ENCODE assay signal across 18 cellular contexts in the genomic region with DNA sequence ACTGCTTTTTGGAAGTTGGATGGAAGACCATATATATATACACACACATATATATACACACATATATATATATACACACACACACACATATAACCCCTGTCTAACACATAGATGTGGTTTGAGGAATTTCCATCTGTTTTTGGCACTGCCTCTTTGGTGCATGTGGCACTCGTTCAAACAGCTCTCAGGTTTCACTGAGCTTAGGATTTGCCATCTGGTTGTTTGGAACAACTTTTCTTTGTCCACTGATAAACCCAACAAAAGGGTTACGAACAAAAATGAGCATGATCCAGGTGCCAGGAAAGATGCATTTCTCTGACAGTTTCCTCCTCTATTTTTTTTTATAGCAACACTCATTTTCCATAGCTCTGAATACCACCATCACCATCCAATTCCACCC. TPM values are rescaled to one million over a fixed set of nuclear protein-coding genes. Genes with fewer than 3 reads are reported as not detected.
A peak's percentile ranks its signal among the peaks of the same experiment; 100 is the strongest.
DNase-seq lines count a peak whose midpoint lies in the region; TF ChIP-seq lines count a peak whose summit lies in the region.
"Had no signal": no experiment of that assay in that cellular context is flagged by ENCODE, and none has a peak within 500 bp of the region (broad histone marks: within the 10 kb centered on the region; RNA-seq: fewer than 3 reads in every experiment).

No MANE protein-coding gene starts in this region.

- TF ChIP-seq CTCF in AG04450 (IDR thresholded peaks at IDR 0.05; ENCODE audit: low read depth, low read length) (no peak), VCaP (conservative IDR thresholded peaks at IDR 0.05) (no peak), fibroblast of pulmonary artery (IDR thresholded peaks at IDR 0.05; ENCODE audit: low read length, missing control alignments) (no peak)

- H3K4me3 ChIP-seq in AG04450 (ENCODE audit: low read depth, low read length) (no peak overlapping the region), fibroblast of pulmonary artery (replicated peaks; ENCODE audit: low read depth, low read length) (no peak overlapping the region)
- H3K4me3 ChIP-seq: A549 had no signal

- no peaks in the 10 kb centered on the region for H3K9me3 ChIP-seq in AG04450 (ENCODE audit: control insufficient read depth, insufficient read depth, low read length)
- H3K9me3 ChIP-seq: A549 had no signal

- no peaks in the 10 kb centered on the region for H3K27me3 ChIP-seq in AG04450 (ENCODE audit: control insufficient read depth, insufficient read depth, low read length)

- CTCF ChIA-PET in AG04450 (lab: Charles Lee): interaction anchor here (0.6 kb wide), 1 partner anchor 57 kb away, joined by 3 read pairs; no protein-coding TSS in a partner anchor

- DNase-seq in AG04450 (ENCODE audit: low read depth, low spot score) (peak; percentile 10), NCI-H1105 (lab: John Stamatoyannopoulos, UW) (peak; percentile 16), fibroblast of pulmonary artery (ENCODE audit: low read depth) (peak; percentile 30), globus pallidus (ENCODE audit: low spot score) (no peak), NOMO-1 treated with dmso at 0.1 percent for 144 hours (lab: John Stamatoyannopoulos, UW; ENCODE audit: unreplicated experiment) (no peak), GF-D8 (lab: John Stamatoyannopoulos, UW) (no peak)
- DNase-seq in activated T-cell treated with anti-CD3 and anti-CD28 coated beads, Interleukin-2, amount 50 U/mL, for 1 hour: no peak
- DNase-seq: activated CD4-positive, alpha-beta T cell treated with anti-CD3 and anti-CD28 coated beads for 1 hour; CD4-positive, CD25-positive, alpha-beta regulatory T cell; DMS79; effector CD8-positive, alpha-beta T cell; foreskin melanocyte; left colon; NCI-H187 treated with DMSO at 0.1 percent for 48 hours; NCI-H774; T-helper 9 cell had no signal

- POLR2A ChIA-PET in AG04450 (lab: Yijun Ruan, JAX): no interaction called here

- H3K27ac ChIP-seq in AG04450 (ENCODE audit: low read depth, low read length) (no peak overlapping the region), VCaP (peak overlapping the region; percentile 79)
- H3K27ac ChIP-seq: A549 had no signal

RNA-seq across cellular contexts. Expression of gene KCNJ16, which starts 14.6 kb away (rescaled TPM):
- polyA plus RNA-seq in AG04450 (2011; rRNA removed): not detected in 2 replicates
- not detected in 2 replicates for polyA minus RNA-seq in AG04450 (2011; rRNA and poly(A)+ RNA removed)
- polyA plus RNA-seq: CD4-positive, CD25-positive, alpha-beta regulatory T cell had no signal

Comparison
In these comparisons a context has a peak if more than half of its experiments do, and no peak if none do; other contexts are left out.
1. DNase-seq: peak in AG04450 (single experiment), NCI-H1105 (single experiment) and fibroblast of pulmonary artery (single experiment); none in activated T-cell treated with anti-CD3 and anti-CD28 coated beads, Interleukin-2, amount 50 U/mL, for 1 hour (single experiment), globus pallidus (single experiment), NOMO-1 treated with dmso at 0.1 percent for 144 hours (single experiment) and GF-D8 (single experiment).